11 cellular contexts compared by ENCODE assay signal in the genomic region with DNA sequence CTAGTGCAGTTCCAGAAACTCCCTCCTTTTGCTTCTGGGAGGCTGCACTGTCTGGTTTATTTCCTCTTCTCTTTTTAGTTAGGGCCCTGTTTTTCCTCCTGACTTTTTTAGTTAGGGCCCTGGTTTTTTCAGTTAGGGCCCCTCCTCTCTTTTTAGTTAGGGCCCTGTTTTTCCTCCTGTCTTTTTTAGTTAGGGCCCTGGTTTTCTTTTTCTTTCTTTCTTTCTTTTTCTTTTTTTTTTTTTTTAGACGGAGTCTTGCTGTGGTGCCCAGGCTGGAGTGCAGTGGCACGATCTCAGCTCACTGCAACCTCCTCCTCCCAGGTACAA. TPM values are rescaled to one million over a fixed set of nuclear protein-coding genes. Genes with fewer than 3 reads are reported as not detected.
DNase-seq lines count a peak whose midpoint lies in the region; TF ChIP-seq lines count a peak whose summit lies in the region.
"Had no signal": no experiment of that assay in that cellular context is flagged by ENCODE, and none has a peak within 500 bp of the region (broad histone marks: within the 10 kb centered on the region; RNA-seq: fewer than 3 reads in every experiment).

No MANE protein-coding gene starts in this region.

- DNase-seq in SJSA1 (ENCODE audit: low read depth in 1 of 2, low spot score in 2 of 2) (no peak), hepatocyte (ENCODE audit: low spot score) (no peak), NCI-H1694 (lab: John Stamatoyannopoulos, UW) (no peak), dedifferentiated amniotic fluid mesenchymal stem cell (ENCODE audit: extremely low spot score) (no peak), NCI-H524 treated with DMSO at 0.1 percent for 48 hours (lab: John Stamatoyannopoulos, UW) (no peak), glomerular visceral epithelial cell (ENCODE audit: extremely low spot score) (no peak)
- DNase-seq: amniotic stem cell, HCEC 1CT, T-helper 2 cell had no signal

- no peak overlapping the region for H2AFZ ChIP-seq in ACC112 (ENCODE audit: low read length, unreplicated experiment)
- H2AFZ ChIP-seq in hepatocyte = no peak overlapping the region

- H3K4me3 ChIP-seq in ACC112 (ENCODE audit: low read depth, low read length) (no peak overlapping the region), SJSA1 (no peak overlapping the region), hepatocyte (no peak overlapping the region), skeletal muscle tissue (ENCODE audit: low read length in 3 of 3) (no peak overlapping the region)

- WGBS in hepatocyte (ENCODE audit: low lambda C conversion rate, missing lambda C conversion rate) = 96% methylated on average over 2 of the region's 2 CpGs

- H3K36me3 ChIP-seq in ACC112 (ENCODE audit: insufficient read depth, low read length) (0 out of 2 replicates have a peak, but pooled peaks cover 4% of the 10 kb centered on the region), SJSA1 (peaks cover 40% of the 10 kb centered on the region), hepatocyte (replicated peaks; ENCODE audit: insufficient read depth, low read depth) (no peaks in the 10 kb centered on the region), skeletal muscle tissue (ENCODE audit: control insufficient read depth in 3 of 3, insufficient read depth in 3 of 3, low read length in 3 of 3) (peaks cover 0 to 2% (median 0%) of the 10 kb centered on the region in 3 donors)

- H3K79me2 ChIP-seq in ACC112 (ENCODE audit: control insufficient read depth, insufficient read depth, low read length, unreplicated experiment) (peaks cover 32% of the 10 kb centered on the region), hepatocyte (peaks cover 25% of the 10 kb centered on the region)

- no peak overlapping the region for H3K4me2 ChIP-seq in hepatocyte

- no peak for TF ChIP-seq CTCF in hepatocyte (IDR thresholded peaks at IDR 0.05; ENCODE audit: poor library complexity)

- peaks cover 81% of the 10 kb centered on the region for H3K4me1 ChIP-seq in ACC112 (ENCODE audit: control insufficient read depth, insufficient read depth, low read length, unreplicated experiment)
- peaks cover 84% of the 10 kb centered on the region for H3K4me1 ChIP-seq in SJSA1 (replicated peaks)
- peaks cover 86% of the 10 kb centered on the region for H3K4me1 ChIP-seq in hepatocyte (ENCODE audit: insufficient read depth)
- H3K4me1 ChIP-seq in skeletal muscle tissue (ENCODE audit: control insufficient read depth in 3 of 3, insufficient read depth in 3 of 3, low read length in 3 of 3) = peaks cover 92 to 96% (median 96%) of the 10 kb centered on the region in 3 donors

- H3K27ac ChIP-seq in ACC112 (ENCODE audit: low read depth, low read length) = peak overlapping the region; percentile 79
- peak overlapping the region; percentile 43 for H3K27ac ChIP-seq in SJSA1
- peak overlapping the region; percentile 95 for H3K27ac ChIP-seq in hepatocyte
- peak overlapping the region; percentile 98 for H3K27ac ChIP-seq in skeletal muscle tissue (ENCODE audit: low read depth, low read length)

- H3K9ac ChIP-seq in skeletal muscle tissue (ENCODE audit: low read depth in 1 of 3, low read length in 3 of 3) = peak overlapping the region in 1 of 3 donors; percentile 69

- no peaks in the 10 kb centered on the region for H4K20me1 ChIP-seq in hepatocyte (ENCODE audit: insufficient read depth, poor library complexity, severe bottlenecking)

- no peaks in the 10 kb centered on the region for H3K9me2 ChIP-seq in hepatocyte (replicated peaks; ENCODE audit: insufficient read depth)

- H3K27me3 ChIP-seq in ACC112 (ENCODE audit: insufficient read depth, low read length) = no peaks in the 10 kb centered on the region
- no peaks in the 10 kb centered on the region for H3K27me3 ChIP-seq in SJSA1 (replicated peaks)
- no peaks in the 10 kb centered on the region for H3K27me3 ChIP-seq in hepatocyte
- no peaks in the 10 kb centered on the region for H3K27me3 ChIP-seq in skeletal muscle tissue (ENCODE audit: control insufficient read depth in 3 of 3, insufficient read depth in 3 of 3, low read length in 3 of 3)

- H3K9me3 ChIP-seq in SJSA1 (replicated peaks) = no peaks in the 10 kb centered on the region
- H3K9me3 ChIP-seq in hepatocyte (ENCODE audit: low read depth) = no peaks in the 10 kb centered on the region
- H3K9me3 ChIP-seq in skeletal muscle tissue (ENCODE audit: control insufficient read depth in 3 of 3, low read length in 3 of 3) = no peaks in the 10 kb centered on the region

RNA-seq across cellular contexts. Expression of a gene that starts 15.1 kb away (rescaled TPM):
- total RNA-seq in SJSA1 (2014; rRNA removed; shearing (Covaris generic)) = 284 and 331 TPM in 2 replicates
- 369 and 396 TPM in 2 replicates for total RNA-seq in hepatocyte
- 321 and 404 TPM in 2 replicates for polyA plus RNA-seq in hepatocyte
- total RNA-seq in skeletal muscle tissue = 342 TPM

Comparison
In these comparisons a context has a peak if more than half of its experiments do, and no peak if none do; other contexts are left out.
1. H3K27ac ChIP-seq: peak in every context shown above with its lines; median percentile 98 in skeletal muscle tissue; 95 in hepatocyte; 79 in ACC112; 43 in SJSA1.